Comparison of ENCODE assay signal across 23 cellular contexts in genomic region chr4:101458473-101458872, GRCh38.
"Had no signal": no experiment of that assay in that cellular context is flagged by ENCODE, and none has a peak within 500 bp of the region (broad histone marks: within the 10 kb centered on the region; RNA-seq: fewer than 3 reads in every experiment).

No MANE protein-coding gene starts in this region.

- H3K4me3 Mint-ChIP-seq: effector memory CD8-positive, alpha-beta T cell; endodermal cell had no signal

- H3K9me3 ChIP-seq: colonic mucosa, gastrocnemius medialis had no signal

- ATAC-seq: effector memory CD8-positive, alpha-beta T cell; esophagus mucosa; foreskin keratinocyte; gastrocnemius medialis; heart right ventricle had no signal

- H3K36me3 ChIP-seq: colonic mucosa, esophagus muscularis mucosa, esophagus squamous epithelium, gastrocnemius medialis, gastroesophageal sphincter, heart left ventricle, heart right ventricle had no signal

- H3K27me3 ChIP-seq: colonic mucosa, dorsolateral prefrontal cortex, esophagus muscularis mucosa, esophagus squamous epithelium, foreskin keratinocyte, gastrocnemius medialis, gastroesophageal sphincter, heart left ventricle, heart right ventricle had no signal

- H3K9me3 Mint-ChIP-seq: effector memory CD8-positive, alpha-beta T cell had no signal

- H3K4me1 Mint-ChIP-seq: endodermal cell had no signal

- H3K4me1 ChIP-seq: colonic mucosa, esophagus muscularis mucosa, esophagus squamous epithelium, foreskin keratinocyte, gastrocnemius medialis, gastroesophageal sphincter, heart left ventricle had no signal

- H3K4me3 ChIP-seq: colonic mucosa, coronary artery, dorsolateral prefrontal cortex, esophagus muscularis mucosa, esophagus squamous epithelium, gastrocnemius medialis, gastroesophageal sphincter, heart left ventricle, heart right ventricle had no signal

- H3K27ac Mint-ChIP-seq: effector memory CD8-positive, alpha-beta T cell; endodermal cell had no signal

- H3K27ac ChIP-seq: colonic mucosa, coronary artery, dorsolateral prefrontal cortex, epithelial cell of prostate, esophagus muscularis mucosa, esophagus squamous epithelium, foreskin keratinocyte, gastrocnemius medialis, gastroesophageal sphincter, heart left ventricle, heart right ventricle had no signal

- DNase-seq: colonic mucosa; cortex of kidney; dermis blood vessel endothelial cell; dorsolateral prefrontal cortex; effector CD4-positive, alpha-beta T cell; effector CD8-positive, alpha-beta T cell; effector memory CD4-positive, alpha-beta T cell; effector memory CD8-positive, alpha-beta T cell; endodermal cell; erythroblast; esophagus squamous epithelium; foreskin keratinocyte; foreskin melanocyte; gastrocnemius medialis; glutamatergic neuron; head of caudate nucleus; heart right ventricle had no signal
